Comparison of ENCODE assay signal across 13 cellular contexts in the genomic region with DNA sequence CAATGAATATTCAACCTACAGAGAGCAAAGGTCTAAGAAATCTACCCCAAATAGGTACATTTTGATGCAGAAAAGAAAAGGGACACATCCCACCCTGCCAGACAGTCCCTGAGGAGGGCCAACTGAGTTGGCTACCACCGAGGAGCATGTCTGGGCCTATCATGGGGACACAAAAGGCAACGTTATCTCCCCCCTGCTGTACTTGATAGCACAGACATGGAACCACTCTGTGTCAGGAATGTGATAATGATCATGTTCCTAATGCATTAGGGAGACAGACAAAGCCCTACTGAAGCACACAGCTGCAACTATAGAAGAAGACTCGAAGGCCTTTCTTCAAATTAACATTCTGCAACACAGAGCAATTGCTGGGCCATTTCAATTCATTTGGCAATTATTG.
DNase-seq lines count a peak whose midpoint lies in the region; TF ChIP-seq lines count a peak whose summit lies in the region.
"Had no signal": no experiment of that assay in that cellular context is flagged by ENCODE, and none has a peak within 500 bp of the region (broad histone marks: within the 10 kb centered on the region; RNA-seq: fewer than 3 reads in every experiment).

No MANE protein-coding gene starts in this region.

- H3K4me3 ChIP-seq in HUES48 (ENCODE audit: low read depth, low read length) (no peak overlapping the region), ectodermal cell (ENCODE audit: insufficient read depth, low read depth, low read length) (no peak overlapping the region)

- H3K9me3 Mint-ChIP-seq in neural crest cell, result no peaks in the 10 kb centered on the region
- H3K9me3 Mint-ChIP-seq in activated CD4-positive, alpha-beta memory T cell treated with anti-CD3 and anti-CD28 coated beads for 36 hours, result no peaks in the 10 kb centered on the region
- H3K9me3 Mint-ChIP-seq: CD8-positive, alpha-beta T cell had no signal

- intact Hi-C loops in activated CD4-positive, alpha-beta memory T cell treated with anti-CD3 and anti-CD28 coated beads for 36 hours (cut with micrococcal nuclease), result no loop called here

- no peaks in the 10 kb centered on the region for H3K27me3 Mint-ChIP-seq in neural crest cell (ENCODE audit: low read depth)
- peaks cover 5% of the 10 kb centered on the region for H3K27me3 Mint-ChIP-seq in activated CD4-positive, alpha-beta memory T cell treated with anti-CD3 and anti-CD28 coated beads for 36 hours

- POLR2A ChIA-PET in activated CD4-positive, alpha-beta memory T cell treated with anti-CD3 and anti-CD28 coated beads for 36 hours (lab: Charles Lee), result no interaction called here

- H3K27ac Mint-ChIP-seq in neural crest cell (ENCODE audit: unreplicated experiment), result peak overlapping the region; percentile 4
- no peak overlapping the region for H3K27ac Mint-ChIP-seq in activated CD4-positive, alpha-beta memory T cell treated with anti-CD3 and anti-CD28 coated beads for 36 hours
- H3K27ac Mint-ChIP-seq: CD8-positive, alpha-beta T cell had no signal

- WGBS in ectodermal cell, 2 experiments, result 12 to 38% methylated on average over 3 of the region's 3 CpGs

- peak; percentile 44 for DNase-seq in COR-L47 (lab: John Stamatoyannopoulos, UW)
- DNase-seq in neural crest cell (ENCODE audit: low read depth, low spot score), result peak; percentile 13
- DNase-seq in DMS79 (lab: John Stamatoyannopoulos, UW), result no peak
- DNase-seq in NCI-H345 treated with DMSO at 0.1 percent for 48 hours (lab: John Stamatoyannopoulos, UW; ENCODE audit: unreplicated experiment), result no peak
- DNase-seq in activated CD4-positive, alpha-beta memory T cell treated with anti-CD3 and anti-CD28 coated beads for 36 hours, result no peak
- DNase-seq: CD8-positive, alpha-beta T cell; H7; NCI-H1694; NCI-H2171; NCI-H510A treated with DMSO at 0.1 percent for 48 hours; T-helper 1 cell had no signal

- no peaks in the 10 kb centered on the region for H3K36me3 Mint-ChIP-seq in neural crest cell (ENCODE audit: low read depth)
- peaks cover 2% of the 10 kb centered on the region for H3K36me3 Mint-ChIP-seq in activated CD4-positive, alpha-beta memory T cell treated with anti-CD3 and anti-CD28 coated beads for 36 hours
- H3K36me3 Mint-ChIP-seq: CD8-positive, alpha-beta T cell had no signal

- H3K27me3 ChIP-seq in HUES48 (ENCODE audit: control insufficient read depth, insufficient read depth, low read length) (no peaks in the 10 kb centered on the region), ectodermal cell (ENCODE audit: control insufficient read depth, insufficient read depth, low read length, poor library complexity, severe bottlenecking) (no peaks in the 10 kb centered on the region)

- H3K9ac ChIP-seq in HUES48 (ENCODE audit: low read depth, low read length), result no peak overlapping the region

- CTCF ChIA-PET in activated CD4-positive, alpha-beta memory T cell treated with anti-CD3 and anti-CD28 coated beads for 36 hours (lab: Charles Lee), result no interaction called here

- no peak for TF ChIP-seq CTCF in neural crest cell (conservative IDR thresholded peaks at IDR 0.05)

- peak overlapping the region; percentile 17 for H3K4me3 Mint-ChIP-seq in neural crest cell
- H3K4me3 Mint-ChIP-seq in activated CD4-positive, alpha-beta memory T cell treated with anti-CD3 and anti-CD28 coated beads for 36 hours, result no peak overlapping the region
- H3K4me3 Mint-ChIP-seq: CD8-positive, alpha-beta T cell had no signal

- H3K4me1 ChIP-seq in HUES48 (ENCODE audit: control insufficient read depth, insufficient read depth, low read length), result peaks cover 13% of the 10 kb centered on the region; the same call in 1 of the 2 replicates
- H3K4me1 ChIP-seq in ectodermal cell (ENCODE audit: control insufficient read depth, insufficient read depth, low read length), result peaks cover 12% of the 10 kb centered on the region

- H3K4me1 Mint-ChIP-seq in neural crest cell, result peaks cover 76% of the 10 kb centered on the region
- no peaks in the 10 kb centered on the region for H3K4me1 Mint-ChIP-seq in activated CD4-positive, alpha-beta memory T cell treated with anti-CD3 and anti-CD28 coated beads for 36 hours (ENCODE audit: low read depth)

- peak overlapping the region; percentile 11 for H3K27ac ChIP-seq in HUES48 (ENCODE audit: low read depth, low read length)
- H3K27ac ChIP-seq in ectodermal cell (ENCODE audit: insufficient read depth, low read depth, low read length, poor library complexity, severe bottlenecking), result peak overlapping the region; percentile 40

- no peaks in the 10 kb centered on the region for H3K36me3 ChIP-seq in HUES48 (ENCODE audit: control insufficient read depth, insufficient read depth, low read length)
- H3K36me3 ChIP-seq in ectodermal cell (ENCODE audit: control insufficient read depth, insufficient read depth, low read length), result no peaks in the 10 kb centered on the region

- no peaks in the 10 kb centered on the region for H3K9me3 ChIP-seq in HUES48 (ENCODE audit: control insufficient read depth, insufficient read depth, low read length)
- H3K9me3 ChIP-seq in ectodermal cell (ENCODE audit: control insufficient read depth, low read length), result no peaks in the 10 kb centered on the region

Comparison
In these comparisons a context has a peak if more than half of its experiments do, and no peak if none do; other contexts are left out.
1. DNase-seq: peak in COR-L47 (single experiment) and neural crest cell (single experiment); none in DMS79 (single experiment), NCI-H345 treated with DMSO at 0.1 percent for 48 hours (single experiment) and activated CD4-positive, alpha-beta memory T cell treated with anti-CD3 and anti-CD28 coated beads for 36 hours (single experiment).